ENCODE assay signal across 8 cellular contexts in the genomic region with DNA sequence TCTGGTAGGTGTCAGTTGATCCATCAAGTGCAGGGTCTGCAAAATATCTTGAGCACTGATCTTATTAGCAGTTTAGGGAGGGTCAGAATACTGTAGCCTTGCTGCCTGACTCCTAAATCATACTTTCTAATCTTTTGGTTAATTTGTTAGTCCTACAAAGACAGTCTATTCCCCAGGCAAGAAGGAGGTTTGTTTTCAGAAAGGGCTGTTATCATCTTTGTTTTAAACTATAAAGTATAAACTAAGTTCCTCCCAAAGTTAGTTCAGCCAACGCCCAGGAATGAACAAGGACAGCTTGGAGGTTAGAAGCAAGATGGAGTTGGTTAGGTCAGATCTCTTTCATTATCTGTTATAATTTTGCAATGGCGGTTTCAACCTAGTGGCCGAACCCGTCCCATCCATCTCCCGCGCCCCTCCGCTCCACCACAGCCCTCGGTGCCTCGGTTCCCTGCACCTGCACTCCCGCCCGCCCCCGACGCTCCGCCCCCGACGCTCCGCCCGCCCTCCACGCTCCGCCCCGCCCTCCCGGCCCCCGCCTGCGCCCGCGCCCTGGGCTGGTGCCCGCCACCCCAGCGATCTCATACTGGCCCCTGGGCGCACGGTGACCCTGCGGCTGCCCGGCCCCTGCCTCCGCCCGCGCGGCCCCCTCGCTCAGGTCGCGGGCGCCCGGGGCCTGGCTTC. TPM values are rescaled to one million over a fixed set of nuclear protein-coding genes. Genes with fewer than 3 reads are reported as not detected.
DNase-seq lines count a peak whose midpoint lies in the region; ATAC-seq and TF ChIP-seq lines count a peak whose summit lies in the region.

TSS of gene ADCK2 (plus strand) at position 564 of the 681 bp plus-strand sequence. CDS start 386 bp downstream, outside the sequence.

- H3K79me2 ChIP-seq in trophoblast cell (ENCODE audit: control insufficient read depth, insufficient read depth, low read length, poor library complexity), result peaks cover 4% of the 10 kb centered on the region

- BruUV-seq in Panc1 (replicated peaks; lab: Mats Ljungman, UMichigan), result no TSS peak

- H3K4me2 ChIP-seq in BLaER1 treated with 17β-estradiol and CSF1 and Interleukin-3, amounts not matched to agents 10 nM and 100 nM, result peak within 1 kb of the TSS; percentile 75 to 100 (median 96)
- H3K4me2 ChIP-seq in trophoblast cell (ENCODE audit: low read length), result peak within 1 kb of the TSS; percentile 97

- CTCF ChIA-PET in Panc1 (lab: Charles Lee), result no interaction called here
- CTCF ChIA-PET in activated naive CD4-positive, alpha-beta T cell treated with anti-CD3 and anti-CD28 coated beads for 36 hours (lab: Charles Lee), result no interaction called here

- DNase-seq in Panc1 (ENCODE audit: low read depth, low spot score) (no peak), head of caudate nucleus (peak in 41 of 42 donors; percentile 18 to 85 (median 72)), trophoblast cell (peak; percentile 35 to 55), transverse colon (peak; percentile 74)
- peak; percentile 59 for DNase-seq in activated naive CD4-positive, alpha-beta T cell treated with anti-CD3 and anti-CD28 coated beads for 36 hours

- H3K27me3 ChIP-seq in BLaER1 treated with 17β-estradiol and CSF1 and Interleukin-3, amounts not matched to agents 10 nM and 100 nM, result no peaks in the 10 kb centered on the region
- H3K27me3 ChIP-seq in Panc1 (ENCODE audit: control insufficient read depth, insufficient read depth, low read length), result no peaks in the 10 kb centered on the region
- no peaks in the 10 kb centered on the region for H3K27me3 ChIP-seq in trophoblast cell (ENCODE audit: insufficient read depth, low read length)
- H3K27me3 ChIP-seq in transverse colon, result no peaks in the 10 kb centered on the region

- no peak for TF ChIP-seq POLR2A in transverse colon (IDR thresholded peaks at IDR 0.05)

- H3K4ac ChIP-seq in trophoblast cell (ENCODE audit: low read depth, low read length), result peak within 1 kb of the TSS; percentile 59

- H3K27ac Mint-ChIP-seq in activated naive CD4-positive, alpha-beta T cell treated with anti-CD3 and anti-CD28 coated beads for 36 hours, result peak within 1 kb of the TSS; percentile 68

- no peaks in the 10 kb centered on the region for H4K20me1 ChIP-seq in BLaER1 treated with 17β-estradiol and CSF1 and Interleukin-3, amounts not matched to agents 10 nM and 100 nM

- peak within 1 kb of the TSS; percentile 74 to 91 (median 82) for H3K4me3 ChIP-seq in BLaER1 treated with 17β-estradiol and CSF1 and Interleukin-3, amounts not matched to agents 10 nM and 100 nM
- H3K4me3 ChIP-seq in Panc1 (ENCODE audit: low read depth in 2 of 2, low read length in 2 of 2), result peak within 1 kb of the TSS; percentile 64 to 78
- peak within 1 kb of the TSS; percentile 79 for H3K4me3 ChIP-seq in trophoblast cell (ENCODE audit: low read depth, low read length)
- H3K4me3 ChIP-seq in transverse colon, result peak within 1 kb of the TSS; percentile 66 to 83 (median 78)

- H3K23ac ChIP-seq in trophoblast cell (ENCODE audit: low read length), result no peak within 1 kb of the TSS

- H2BK5ac ChIP-seq in trophoblast cell (ENCODE audit: low read depth, low read length, poor library complexity), result peak within 1 kb of the TSS; percentile 24

- H3K14ac ChIP-seq in trophoblast cell (ENCODE audit: low read length), result peak within 1 kb of the TSS; percentile 38

- H3K4me1 Mint-ChIP-seq in activated naive CD4-positive, alpha-beta T cell treated with anti-CD3 and anti-CD28 coated beads for 36 hours (ENCODE audit: low read depth), result peaks cover 37% of the 10 kb centered on the region

- peaks cover 43 to 61% (median 54%) of the 10 kb centered on the region in 10 experiments for H3K4me1 ChIP-seq in BLaER1 treated with 17β-estradiol and CSF1 and Interleukin-3, amounts not matched to agents 10 nM and 100 nM
- no peaks in the 10 kb centered on the region; the same call in 1 of the 2 replicates for H3K4me1 ChIP-seq in Panc1 (ENCODE audit: control insufficient read depth, insufficient read depth, low read length)
- H3K4me1 ChIP-seq in trophoblast cell (ENCODE audit: control insufficient read depth in 1 of 2, insufficient read depth in 2 of 2, low read length in 2 of 2), result peaks cover 2 to 5% of the 10 kb centered on the region in 2 experiments
- H3K4me1 ChIP-seq in transverse colon, result peaks cover 17 to 37% (median 25%) of the 10 kb centered on the region in 4 donors

- peak within 1 kb of the TSS; percentile 75 to 92 (median 86) for H3K27ac ChIP-seq in BLaER1 treated with 17β-estradiol and CSF1 and Interleukin-3, amounts not matched to agents 10 nM and 100 nM
- H3K27ac ChIP-seq in Panc1 (ENCODE audit: low read length) (peak within 1 kb of the TSS; percentile 34), trophoblast cell (ENCODE audit: low read depth, low read length) (peak within 1 kb of the TSS; percentile 59), transverse colon (peak within 1 kb of the TSS; percentile 90 to 96 (median 93))

- H3K79me1 ChIP-seq in trophoblast cell (ENCODE audit: low read length), result peaks cover 6% of the 10 kb centered on the region

- H2AK5ac ChIP-seq in trophoblast cell (ENCODE audit: low read length), result no peak within 1 kb of the TSS

- peak within 1 kb of the TSS; percentile 56 for H4K8ac ChIP-seq in trophoblast cell (ENCODE audit: low read depth, low read length)

- H3K9ac ChIP-seq in BLaER1 treated with 17β-estradiol and CSF1 and Interleukin-3, amounts not matched to agents 10 nM and 100 nM, result peak within 1 kb of the TSS; percentile 82 to 94 (median 89)
- peak within 1 kb of the TSS; percentile 74 for H3K9ac ChIP-seq in trophoblast cell (ENCODE audit: low read length)

- no peaks in the 10 kb centered on the region for H3K9me3 Mint-ChIP-seq in activated naive CD4-positive, alpha-beta T cell treated with anti-CD3 and anti-CD28 coated beads for 36 hours

- peak within 1 kb of the TSS; percentile 85 for H3K18ac ChIP-seq in trophoblast cell (ENCODE audit: low read length)

- intact Hi-C loops in Panc1 (cut with micrococcal nuclease; ENCODE audit: unreplicated experiment), result loop anchor here (10.0 kb wide), 1 partner anchor 312 kb away; no protein-coding TSS in a partner anchor
- intact Hi-C loops in activated naive CD4-positive, alpha-beta T cell treated with anti-CD3 and anti-CD28 coated beads for 36 hours (cut with micrococcal nuclease), result loop anchor here (1.0 to 2.0 kb wide), 5 partner anchors 16 to 342 kb away; partner anchors contain the start of genes BRAF, MRPS33 and NDUFB2
- intact Hi-C loops in head of caudate nucleus (cut with DNase I), result loop anchor here (10.0 kb wide), 3 partner anchors 132 to 342 kb away; partner anchors contain the start of genes BRAF and MRPS33
- intact Hi-C loops in transverse colon (cut with DNase I; ENCODE audit: low total_unique reads), result no loop called here

- no peaks in the 10 kb centered on the region for H3K27me3 Mint-ChIP-seq in activated naive CD4-positive, alpha-beta T cell treated with anti-CD3 and anti-CD28 coated beads for 36 hours (ENCODE audit: low read depth)

- peak within 1 kb of the TSS; percentile 83 for H2AFZ ChIP-seq in trophoblast cell (ENCODE audit: insufficient read depth, low read length, poor library complexity)

- TF ChIP-seq CTCF in Panc1 (IDR thresholded peaks at IDR 0.05) (no peak), transverse colon (IDR thresholded peaks at IDR 0.05) (no peak)

- WGBS in trophoblast cell (ENCODE audit: extremely low coverage, insufficient coverage, insufficient read length), result no CpG with 5 or more reads among the region's 41 CpGs
- WGBS in transverse colon (ENCODE audit: low coverage in 1 of 2), 2 donors, result 2 to 29% methylated on average over 1 to 29 of the region's 41 CpGs

- H2BK120ac ChIP-seq in trophoblast cell (ENCODE audit: insufficient read depth, low read length, poor library complexity), result peak within 1 kb of the TSS; percentile 77

- peak within 1 kb of the TSS; percentile 70 for H4K12ac ChIP-seq in trophoblast cell (ENCODE audit: low read depth, low read length)

- peak within 1 kb of the TSS; percentile 83 for H3K4me3 Mint-ChIP-seq in activated naive CD4-positive, alpha-beta T cell treated with anti-CD3 and anti-CD28 coated beads for 36 hours

- in situ Hi-C loops in Panc1 (cut with HindIII; ENCODE audit: low pct_unique_long_range_greater_than_20kb, low sequenced_read_pairs) (no loop called here), transverse colon (cut with MboI; ENCODE audit: low pct_ligation_motif_present in 1 of 4, low pct_unique_long_range_greater_than_20kb in 1 of 4, low sequenced_read_pairs in 3 of 4) (no loop called here)

- ATAC-seq in GM19025 (IDR thresholded peaks at IDR 0.05; ENCODE audit: low read depth, unreplicated experiment), result peak; percentile 59
- ATAC-seq in HG03342 (IDR thresholded peaks at IDR 0.05; ENCODE audit: unreplicated experiment), result peak; percentile 42
- ATAC-seq in Panc1, result peak; percentile 89

- peaks cover 0 to 2% (median 0%) of the 10 kb centered on the region in 11 experiments; a peak in 5 of 22 replicates for H3K36me3 ChIP-seq in BLaER1 treated with 17β-estradiol and CSF1 and Interleukin-3, amounts not matched to agents 10 nM and 100 nM
- no peaks in the 10 kb centered on the region for H3K36me3 ChIP-seq in Panc1 (ENCODE audit: control insufficient read depth, insufficient read depth, low read length)
- H3K36me3 ChIP-seq in trophoblast cell (ENCODE audit: control insufficient read depth in 1 of 2, insufficient read depth in 2 of 2, low read length in 2 of 2), result no peaks in the 10 kb centered on the region
- H3K36me3 ChIP-seq in transverse colon, result no peaks in the 10 kb centered on the region

- peak within 1 kb of the TSS; percentile 79 for H4K91ac ChIP-seq in trophoblast cell (ENCODE audit: low read depth, low read length)

- TF ChIP-seq EP300 in transverse colon (IDR thresholded peaks at IDR 0.05; ENCODE audit: low read depth), result no peak

- no peak within 1 kb of the TSS for H2BK12ac ChIP-seq in trophoblast cell (ENCODE audit: low read length)

- peaks cover 8% of the 10 kb centered on the region for H3K36me3 Mint-ChIP-seq in activated naive CD4-positive, alpha-beta T cell treated with anti-CD3 and anti-CD28 coated beads for 36 hours (ENCODE audit: low read depth)

- no peaks in the 10 kb centered on the region for H3K9me3 ChIP-seq in BLaER1 treated with 17β-estradiol and CSF1 and Interleukin-3, amounts not matched to agents 10 nM and 100 nM (replicated peaks in 1 of 11)
- H3K9me3 ChIP-seq in Panc1 (ENCODE audit: control insufficient read depth, insufficient read depth, low read depth, low read length) (no peaks in the 10 kb centered on the region), trophoblast cell (ENCODE audit: insufficient read depth, low read depth, low read length) (no peaks in the 10 kb centered on the region), transverse colon (no peaks in the 10 kb centered on the region)

- POLR2A ChIA-PET in Panc1 (lab: Charles Lee), result interaction anchor here (0.6 kb wide), 1 partner anchor 144 kb away, joined by 3 read pairs; no protein-coding TSS in a partner anchor

RNA-seq across cellular contexts. Expression of gene ADCK2, which starts in this region (rescaled TPM):
- total RNA-seq in Panc1 (2021; ENCODE audit: unreplicated experiment) (21.6 TPM), transverse colon (10 to 100 TPM; 31.6 to 43.8 (median 37.4) TPM)
- 28.6 TPM for polyA plus RNA-seq in Panc1 (2012; ENCODE audit: insufficient read length)
- 10 to 100 TPM; 22.1 TPM for total RNA-seq in activated naive CD4-positive, alpha-beta T cell treated with anti-CD3 and anti-CD28 coated beads for 36 hours
- 23.9 and 24.8 TPM in 2 replicates for polyA plus RNA-seq in trophoblast cell (2013)

Comparison
In these comparisons a context has a peak if more than half of its experiments do, and no peak if none do; other contexts are left out.
1. H3K27ac ChIP-seq: peak in every context shown above with its lines; median percentile 93 in transverse colon; 86 in BLaER1 treated with 17β-estradiol and CSF1 and Interleukin-3, amounts not matched to agents 10 nM and 100 nM; 59 in trophoblast cell; 34 in Panc1.